In the genomic region with DNA sequence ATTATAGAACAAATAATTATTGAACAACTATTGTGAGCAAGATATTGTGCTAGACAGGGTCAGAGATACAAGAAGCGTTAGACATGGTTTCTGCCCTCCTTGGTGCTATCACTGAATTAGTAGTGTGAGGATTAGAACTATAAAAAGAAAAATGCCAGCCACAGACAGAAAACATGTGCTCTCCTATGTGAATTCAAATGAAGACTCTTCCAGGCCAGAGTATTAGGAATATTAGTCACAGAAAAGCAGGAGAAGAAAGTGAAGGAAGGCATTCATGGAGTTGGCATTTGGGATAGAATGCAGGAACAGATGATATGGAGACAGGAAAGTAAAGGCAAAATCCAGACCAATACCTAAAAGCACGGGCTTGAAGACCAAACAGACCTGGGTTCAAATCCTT, we compare ENCODE assay signal across 26 cellular contexts.
"Had no signal": no experiment of that assay in that cellular context is flagged by ENCODE, and none has a peak within 500 bp of the region (broad histone marks: within the 10 kb centered on the region; RNA-seq: fewer than 3 reads in every experiment).

No MANE protein-coding gene starts in this region.

- H3K9me3 ChIP-seq: heart right ventricle, left lung, thoracic aorta, vagina had no signal

- H3K27me3 Mint-ChIP-seq: dendritic cell treated with granulocyte-macrophage colony-stimulating factor and Interleukin-4, amounts not matched to agents 40 ng/mL and 50 ng/mL, for 4 days; natural killer cell treated with Interleukin-12 subunit alpha and Interleukin-12 subunit beta and Interleukin-15 and Interleukin-18, amount 100 ng/mL, for 72 hours; type B pancreatic cell had no signal

- H3K27ac ChIP-seq: heart right ventricle, left lung, spleen, thoracic aorta, vagina, WERI-Rb-1 had no signal

- H3K27me3 ChIP-seq: left lung, spleen, vagina had no signal

- H3K27ac Mint-ChIP-seq: activated CD8-positive, alpha-beta T cell treated with anti-CD3 and anti-CD28 coated beads, Interleukin-2, amount 10 ng/mL, durations not matched to agents 7 days and 5 days; activated T-helper 1 cell treated with anti-CD3 and anti-CD28 coated beads, Interleukin-12 subunit alpha, Interleukin-12 subunit beta, Interleukin-2, Interleukin-4 antibody, amounts not matched to agents 30 ng/mL and 10 ng/mL and 1 ng/mL, durations not matched to agents 14 hours and 24 hours and 36 hours; dendritic cell treated with granulocyte-macrophage colony-stimulating factor and Interleukin-4, amounts not matched to agents 40 ng/mL and 50 ng/mL, for 4 days; natural killer cell treated with Interleukin-12 subunit alpha and Interleukin-12 subunit beta and Interleukin-15 and Interleukin-18, amount 100 ng/mL, for 72 hours; T-helper 2 cell treated with Interferon-gamma antibody and Interleukin-4, amounts not matched to agents 5 μg/mL and 100 μg/mL, for 36 hours had no signal

- H3K4me1 ChIP-seq: heart right ventricle, left lung, spleen, vagina had no signal

- H3K9me3 Mint-ChIP-seq: natural killer cell treated with Interleukin-12 subunit alpha and Interleukin-12 subunit beta and Interleukin-15 and Interleukin-18, amount 100 ng/mL, for 72 hours; T-helper 2 cell treated with Interferon-gamma antibody and Interleukin-4, amounts not matched to agents 5 μg/mL and 100 μg/mL, for 36 hours; type B pancreatic cell had no signal

- H3K4me3 ChIP-seq: heart right ventricle, left lung, spleen, thoracic aorta, vagina had no signal

- DNase-seq: activated CD4-positive, alpha-beta T cell treated with anti-CD3 and anti-CD28 coated beads for 1 hour; activated CD4-positive, alpha-beta T cell treated with anti-CD3 and anti-CD28 coated beads, Interleukin-2, amount 50 U/mL, for 1 hour; activated CD8-positive, alpha-beta T cell treated with anti-CD3 and anti-CD28 coated beads, Interleukin-2, amount 10 ng/mL, durations not matched to agents 7 days and 5 days; activated gamma-delta T cell; activated naive CD4-positive, alpha-beta T cell treated with anti-CD3 and anti-CD28 coated beads, Interleukin-2, amount 50 U/mL, for 16 hours; anterior cingulate cortex; effector CD4-positive, alpha-beta T cell; erythroblast; heart right ventricle; kidney; left lung; posterior cingulate gyrus; spleen; stimulated activated CD4-positive, alpha-beta T cell treated with anti-CD3 and anti-CD28 coated beads, Interleukin-4, amount 100 ng/mL, for 1 hour; stimulated activated naive CD4-positive, alpha-beta T cell; WERI-Rb-1 had no signal

- H3K4me3 Mint-ChIP-seq: activated CD8-positive, alpha-beta T cell treated with anti-CD3 and anti-CD28 coated beads, Interleukin-2, amount 10 ng/mL, durations not matched to agents 7 days and 5 days; activated T-helper 1 cell treated with anti-CD3 and anti-CD28 coated beads, Interleukin-12 subunit alpha, Interleukin-12 subunit beta, Interleukin-2, Interleukin-4 antibody, amounts not matched to agents 30 ng/mL and 10 ng/mL and 1 ng/mL, durations not matched to agents 14 hours and 24 hours and 36 hours; brain; dendritic cell treated with granulocyte-macrophage colony-stimulating factor and Interleukin-4, amounts not matched to agents 40 ng/mL and 50 ng/mL, for 4 days; mesothelial cell of epicardium; natural killer cell treated with Interleukin-12 subunit alpha and Interleukin-12 subunit beta and Interleukin-15 and Interleukin-18, amount 100 ng/mL, for 72 hours; T-helper 2 cell treated with Interferon-gamma antibody and Interleukin-4, amounts not matched to agents 5 μg/mL and 100 μg/mL, for 36 hours had no signal

- H3K36me3 ChIP-seq: heart right ventricle, left lung, spleen, thoracic aorta, vagina, WERI-Rb-1 had no signal

- H3K36me3 Mint-ChIP-seq: brain; mesothelial cell of epicardium; natural killer cell treated with Interleukin-12 subunit alpha and Interleukin-12 subunit beta and Interleukin-15 and Interleukin-18, amount 100 ng/mL, for 72 hours had no signal

- ATAC-seq: activated CD8-positive, alpha-beta T cell treated with anti-CD3 and anti-CD28 coated beads, Interleukin-2, amount 10 ng/mL, durations not matched to agents 7 days and 5 days; heart right ventricle; natural killer cell treated with Interleukin-12 subunit alpha and Interleukin-12 subunit beta and Interleukin-15 and Interleukin-18, amount 100 ng/mL, for 72 hours; sciatic nerve had no signal
